In genomic region chr14:91362007-91362406, GRCh38 we compare ENCODE assay signal across 8 cellular contexts. TPM values are rescaled to one million over a fixed set of nuclear protein-coding genes. Genes with fewer than 3 reads are reported as not detected.
DNase-seq lines count a peak whose midpoint lies in the region; ATAC-seq, FAIRE-seq and TF ChIP-seq lines count a peak whose summit lies in the region.
"Not testable (repeated sequence)": the region's sequence is repeated elsewhere in the genome, so short reads cannot be mapped to it uniquely, and the experiment has no call there.

No MANE protein-coding gene starts in this region.

- CTCF ChIA-PET in activated CD4-positive, alpha-beta memory T cell treated with anti-CD3 and anti-CD28 coated beads, Interleukin-2, amount 10 ng/mL, durations not matched to agents 7 days and 5 days (lab: Charles Lee), result interaction anchor here (1.0 kb wide), 1 partner anchor 45 kb away, joined by 5 read pairs; no protein-coding TSS in a partner anchor
- CTCF ChIA-PET in MCF 10A (lab: Yijun Ruan, JAX), result interaction anchor here (0.6 to 6.7 kb wide), 6 partner anchors 34 to 1126 kb away, joined by 3 to 41 read pairs (median 6); no protein-coding TSS in a partner anchor

- peaks cover 71% of the 10 kb centered on the region for H3K4me1 Mint-ChIP-seq in activated CD4-positive, alpha-beta memory T cell treated with anti-CD3 and anti-CD28 coated beads, Interleukin-2, amount 10 ng/mL, durations not matched to agents 7 days and 5 days
- H3K4me1 Mint-ChIP-seq in MCF 10A (ENCODE audit: insufficient read depth, unreplicated experiment), result peaks cover 27% of the 10 kb centered on the region

- not testable (repeated sequence) for BruUV-seq in MCF 10A (replicated peaks; lab: Mats Ljungman, UMichigan)

- 69 to 78% methylated on average over 9 of the region's 9 CpGs for WGBS in esophagus, 2 donors
- WGBS in spleen, 5 donors, result 84 to 95% (median 89%) methylated on average over 9 of the region's 9 CpGs

- not testable (repeated sequence) for H3K27me3 Mint-ChIP-seq in activated CD4-positive, alpha-beta memory T cell treated with anti-CD3 and anti-CD28 coated beads, Interleukin-2, amount 10 ng/mL, durations not matched to agents 7 days and 5 days; MCF 10A (ENCODE audit: insufficient read depth, unreplicated experiment)

- not testable (repeated sequence) for H3K4me3 Mint-ChIP-seq in activated CD4-positive, alpha-beta memory T cell treated with anti-CD3 and anti-CD28 coated beads, Interleukin-2, amount 10 ng/mL, durations not matched to agents 7 days and 5 days; MCF 10A (ENCODE audit: unreplicated experiment)

- H3K27ac Mint-ChIP-seq in activated CD4-positive, alpha-beta memory T cell treated with anti-CD3 and anti-CD28 coated beads, Interleukin-2, amount 10 ng/mL, durations not matched to agents 7 days and 5 days, result peak overlapping the region; percentile 38
- H3K27ac Mint-ChIP-seq in MCF 10A (ENCODE audit: low read depth, unreplicated experiment), result peak overlapping the region; percentile 88

- not testable (repeated sequence) for H3K9me3 Mint-ChIP-seq in activated CD4-positive, alpha-beta memory T cell treated with anti-CD3 and anti-CD28 coated beads, Interleukin-2, amount 10 ng/mL, durations not matched to agents 7 days and 5 days; MCF 10A (ENCODE audit: unreplicated experiment)

- ATAC-seq in lower lobe of right lung, upper lobe of right lung: not testable (repeated sequence)

- POLR2A ChIA-PET in activated CD4-positive, alpha-beta memory T cell treated with anti-CD3 and anti-CD28 coated beads, Interleukin-2, amount 10 ng/mL, durations not matched to agents 7 days and 5 days (lab: Charles Lee), result interaction anchor here (1.2 to 3.4 kb wide), 4 partner anchors 9 to 46 kb away, joined by 3 to 24 read pairs (median 4); no protein-coding TSS in a partner anchor
- POLR2A ChIA-PET in MCF 10A (lab: Yijun Ruan, JAX), result interaction anchor here (0.6 to 5.0 kb wide), 8 partner anchors 8 to 212 kb away, joined by 3 to 99 read pairs (median 12); partner anchors contain the start of gene CCDC88C

- not testable (repeated sequence) for TF ChIP-seq CTCF in Peyer's patch (IDR thresholded peaks at IDR 0.05); MCF 10A (IDR thresholded peaks at IDR 0.05; ENCODE audit: unreplicated experiment); lower lobe of right lung (IDR thresholded peaks at IDR 0.05); spleen (IDR thresholded peaks at IDR 0.05 in 8 of 11, conservative IDR thresholded peaks at IDR 0.05 in 3 of 11); upper lobe of right lung (IDR thresholded peaks at IDR 0.05)

- peak; percentile 5 for FAIRE-seq in GM12892 (lab: Jason Lieb, UNC)

- not testable (repeated sequence) for TF ChIP-seq POLR2A in GM12892 (IDR thresholded peaks at IDR 0.05; ENCODE audit: low read depth, low read length); Peyer's patch (IDR thresholded peaks at IDR 0.05); spleen (IDR thresholded peaks at IDR 0.05)

- not testable (repeated sequence) for H3K9me3 ChIP-seq in Peyer's patch; esophagus (ENCODE audit: control insufficient read depth in 2 of 2, insufficient read depth in 1 of 2, low read depth in 1 of 2, low read length in 1 of 2); lower lobe of right lung; spleen; upper lobe of right lung

- not testable (repeated sequence) for DNase-seq in GM12892 (ENCODE audit: insufficient read length); Peyer's patch; activated CD4-positive, alpha-beta memory T cell treated with anti-CD3 and anti-CD28 coated beads, Interleukin-2, amount 10 ng/mL, durations not matched to agents 7 days and 5 days; MCF 10A (ENCODE audit: unreplicated experiment); lower lobe of right lung; spleen; upper lobe of right lung

- not testable (repeated sequence) for H3K27me3 ChIP-seq in Peyer's patch; esophagus (ENCODE audit: control insufficient read depth in 1 of 2, insufficient read depth in 2 of 2, low read length in 2 of 2); lower lobe of right lung (ENCODE audit: low read depth); spleen (replicated peaks in 1 of 7); upper lobe of right lung

- H3K4me1 ChIP-seq in Peyer's patch, result peaks cover 0 to 22% (median 11%) of the 10 kb centered on the region in 4 donors
- peaks cover 0 to 15% of the 10 kb centered on the region in 2 donors for H3K4me1 ChIP-seq in esophagus (ENCODE audit: control insufficient read depth in 2 of 2, insufficient read depth in 2 of 2, low read length in 1 of 2)
- peaks cover 58% of the 10 kb centered on the region for H3K4me1 ChIP-seq in lower lobe of right lung
- peaks cover 32 to 100% (median 77%) of the 10 kb centered on the region in 6 donors for H3K4me1 ChIP-seq in spleen
- H3K4me1 ChIP-seq in upper lobe of right lung, result peaks cover 42% of the 10 kb centered on the region

- intact Hi-C loops in MCF 10A (cut with micrococcal nuclease), result loop anchor here (5.0 kb wide), 1 partner anchor 40 kb away; no protein-coding TSS in a partner anchor
- intact Hi-C loops in lower lobe of right lung (cut with DNase I); upper lobe of right lung (cut with DNase I): not testable (repeated sequence)
- intact Hi-C loops in spleen (cut with DNase I; ENCODE audit: low total_unique reads), result loop anchor here (10.0 kb wide), 1 partner anchor 53 kb away; the partner anchor contains the start of gene CCDC88C

- peaks cover 29% of the 10 kb centered on the region for H3K36me3 Mint-ChIP-seq in activated CD4-positive, alpha-beta memory T cell treated with anti-CD3 and anti-CD28 coated beads, Interleukin-2, amount 10 ng/mL, durations not matched to agents 7 days and 5 days (ENCODE audit: low read depth)
- H3K36me3 Mint-ChIP-seq in MCF 10A (ENCODE audit: insufficient read depth, unreplicated experiment), result not testable (repeated sequence)

- H3K27ac ChIP-seq in Peyer's patch (peak overlapping the region; percentile 10 to 55 (median 28)), esophagus (ENCODE audit: low read depth in 2 of 2, low read length in 1 of 2) (peak overlapping the region; percentile 79 to 90), lower lobe of right lung (peak overlapping the region; percentile 64), spleen (peak overlapping the region in 7 of 8 donors; percentile 35 to 81 (median 74)), upper lobe of right lung (peak overlapping the region; percentile 67)

- H3K4me3 ChIP-seq in Peyer's patch; esophagus (ENCODE audit: low read depth in 1 of 2, low read length in 2 of 2); lower lobe of right lung; spleen; upper lobe of right lung: not testable (repeated sequence)

- not testable (repeated sequence) for H3K36me3 ChIP-seq in Peyer's patch; esophagus (ENCODE audit: control insufficient read depth in 2 of 2, insufficient read depth in 2 of 2, low read length in 1 of 2); lower lobe of right lung; upper lobe of right lung
- H3K36me3 ChIP-seq in spleen, result peaks cover 0 to 32% (median 14%) of the 10 kb centered on the region in 6 donors

RNA-seq across cellular contexts. Expression of gene CCDC88C, which starts 55.6 kb away (rescaled TPM):
- polyA plus RNA-seq in GM12892 (2012; ENCODE audit: missing spikeins), result 37.7 TPM
- total RNA-seq in Peyer's patch, result 100 to 1,000 TPM in 1 of 4 donors, 10 to 100 TPM in 3; 18.9 to 189 (median 77.2) TPM
- 100 to 1,000 TPM; 168 to 175 TPM for total RNA-seq in activated CD4-positive, alpha-beta memory T cell treated with anti-CD3 and anti-CD28 coated beads, Interleukin-2, amount 10 ng/mL, durations not matched to agents 7 days and 5 days
- total RNA-seq in MCF 10A (2022), result 11.4 and 19.7 TPM in 2 replicates
- polyA plus RNA-seq in esophagus, result 10 to 100 TPM; 11.0 to 18.5 TPM
- 45.8 TPM for total RNA-seq in lower lobe of right lung
- 100 to 1,000 TPM in 6 of 7 donors, 10 to 100 TPM in 1; 96.4 to 136 (median 107) TPM for total RNA-seq in spleen
- polyA plus RNA-seq in spleen, result 10 to 100 TPM; 23.2 to 38.4 (median 29.8) TPM
- 34.1 TPM for total RNA-seq in upper lobe of right lung

Comparison
In these comparisons a context has a peak if more than half of its experiments do, and no peak if none do; other contexts are left out.
1. H3K27ac ChIP-seq: peak in every context shown above with its lines; median percentile 84 in esophagus; 74 in spleen; 67 in upper lobe of right lung; 64 in lower lobe of right lung; 28 in Peyer's patch.